Comparison of ENCODE assay signal across 14 cellular contexts in the genomic region with DNA sequence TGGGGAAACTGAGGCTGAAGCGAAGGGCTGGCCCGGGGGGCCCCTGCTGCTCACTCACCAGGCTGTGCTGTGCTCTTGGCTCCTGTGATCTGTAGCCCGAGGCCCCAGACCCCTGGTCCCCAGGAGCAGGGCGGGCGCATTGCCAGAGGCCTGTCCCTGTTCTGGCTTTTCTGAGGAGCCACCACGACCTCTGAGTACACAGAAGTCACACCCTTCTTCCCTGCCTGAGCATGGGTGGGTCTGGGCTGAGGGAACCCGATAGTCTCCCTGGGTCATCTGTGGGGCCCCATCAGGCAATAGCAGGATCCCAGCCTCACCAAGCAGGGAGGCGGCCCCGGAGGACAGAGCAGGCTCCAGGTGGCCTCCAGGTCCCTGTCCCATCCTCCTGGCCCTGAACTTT. TPM values are rescaled to one million over a fixed set of nuclear protein-coding genes. Genes with fewer than 3 reads are reported as not detected.
"Had no signal": no experiment of that assay in that cellular context is flagged by ENCODE, and none has a peak within 500 bp of the region (broad histone marks: within the 10 kb centered on the region; RNA-seq: fewer than 3 reads in every experiment).

No MANE protein-coding gene starts in this region.

- H3K27ac ChIP-seq: hepatocyte, pancreas, upper lobe of left lung had no signal

- H3K9me3 Mint-ChIP-seq: activated naive CD4-positive, alpha-beta T cell treated with anti-CD3 and anti-CD28 coated beads for 36 hours; activated T-cell treated with anti-CD3 and anti-CD28 coated beads, Interleukin-2, amount 50 U/mL, for 72 hours; endodermal cell had no signal

- H3K9me3 ChIP-seq: pancreas, upper lobe of left lung had no signal

- H3K4me3 ChIP-seq: hepatocyte, pancreas, upper lobe of left lung had no signal

- H3K36me3 ChIP-seq: pancreas had no signal

- DNase-seq: activated naive CD4-positive, alpha-beta T cell treated with anti-CD3 and anti-CD28 coated beads for 36 hours; activated T-cell treated with anti-CD3 and anti-CD28 coated beads, Interleukin-2, amount 50 U/mL, for 72 hours; amniotic stem cell; dermis blood vessel endothelial cell; endodermal cell; stimulated activated CD4-positive, alpha-beta T cell treated with anti-CD3 and anti-CD28 coated beads, Interleukin-2, amount 100 ng/mL, for 48 hours; stimulated activated naive CD8-positive, alpha-beta T cell treated with anti-CD3 and anti-CD28 coated beads, Interleukin-15, Interleukin-2, amounts not matched to agents 100 U/mL and 50 U/mL, for 24 hours; upper lobe of left lung had no signal

- H3K27me3 Mint-ChIP-seq: brain had no signal

- H3K27me3 ChIP-seq: hepatocyte, pancreas, upper lobe of left lung had no signal

- H3K36me3 Mint-ChIP-seq: brain had no signal

- ATAC-seq: activated T-cell treated with anti-CD3 and anti-CD28 coated beads, Interleukin-2, amount 50 U/mL, for 72 hours; pancreas; stimulated activated naive CD8-positive, alpha-beta T cell treated with anti-CD3 and anti-CD28 coated beads, Interleukin-15, Interleukin-2, amounts not matched to agents 100 U/mL and 50 U/mL, for 24 hours had no signal

- H3K27ac Mint-ChIP-seq: activated naive CD4-positive, alpha-beta T cell treated with anti-CD3 and anti-CD28 coated beads for 36 hours; endodermal cell had no signal

- H3K4me3 Mint-ChIP-seq: activated naive CD4-positive, alpha-beta T cell treated with anti-CD3 and anti-CD28 coated beads for 36 hours; activated T-cell treated with anti-CD3 and anti-CD28 coated beads, Interleukin-2, amount 50 U/mL, for 72 hours; brain; endodermal cell had no signal

RNA-seq across cellular contexts. Expression of a gene that starts 17.5 kb away (rescaled TPM):
- total RNA-seq: dermis blood vessel endothelial cell, endodermal cell, kidney epithelial cell had no signal
- polyA plus RNA-seq: hepatocyte, neural cell had no signal

RNA-seq across cellular contexts. Expression of a gene that starts 37.6 kb away (rescaled TPM):
- total RNA-seq: temporal lobe had no signal
